9 cellular contexts compared by ENCODE assay signal in the genomic region with DNA sequence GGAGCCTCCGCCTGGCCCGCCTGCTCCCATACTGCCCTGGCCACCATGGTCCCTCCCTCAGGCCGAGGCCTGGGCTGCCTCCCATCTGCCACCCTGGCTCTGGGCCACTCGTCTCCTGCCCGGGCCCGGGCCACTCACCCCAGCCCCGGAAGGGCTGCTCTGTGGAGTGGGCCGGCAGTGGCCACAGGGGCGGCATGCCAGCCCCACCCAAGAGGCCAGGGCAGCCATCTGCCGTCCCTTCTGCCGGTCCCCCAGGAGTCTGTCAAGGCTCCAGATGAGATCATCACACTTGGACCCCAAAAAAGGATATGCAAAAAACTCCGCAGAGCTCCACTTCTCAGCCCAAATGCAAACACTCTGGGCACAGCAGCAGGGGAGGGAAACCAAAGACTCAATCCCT. TPM values are rescaled to one million over a fixed set of nuclear protein-coding genes. Genes with fewer than 3 reads are reported as not detected.
DNase-seq lines count a peak whose midpoint lies in the region; ATAC-seq lines count a peak whose summit lies in the region.
"Had no signal": no experiment of that assay in that cellular context is flagged by ENCODE, and none has a peak within 500 bp of the region (broad histone marks: within the 10 kb centered on the region; RNA-seq: fewer than 3 reads in every experiment).

No MANE protein-coding gene starts in this region.

- H3K9me3 ChIP-seq in NT2/D1 (ENCODE audit: insufficient read depth, low read length), result peaks cover 12% of the 10 kb centered on the region

- H3K27me3 ChIP-seq in NT2/D1 (ENCODE audit: insufficient read depth, insufficient read length), result no peaks in the 10 kb centered on the region

- no peak for ATAC-seq in HG03135 (IDR thresholded peaks at IDR 0.05; ENCODE audit: unreplicated experiment)

- H3K4me1 ChIP-seq in NT2/D1 (ENCODE audit: insufficient read depth, insufficient read length), result peaks cover 28% of the 10 kb centered on the region

- H3K36me3 ChIP-seq in NT2/D1 (ENCODE audit: insufficient read depth, insufficient read length, low read length), result peaks cover 28% of the 10 kb centered on the region

- DNase-seq in DMS 273 (lab: John Stamatoyannopoulos, UW; ENCODE audit: unreplicated experiment) (peak; percentile 92), NT2/D1 (ENCODE audit: low read depth, low spot score) (no peak), head of caudate nucleus (peak in 40 of 42 donors; percentile 50 to 92 (median 79)), putamen (ENCODE audit: low spot score) (peak; percentile 82), dermis blood vessel endothelial cell (no peak), T-helper 1 cell (no peak), kidney glomerular epithelial cell (lab: John Stamatoyannopoulos, UW) (no peak)
- DNase-seq: H9 had no signal

- peak overlapping the region; percentile 13 for H3K9ac ChIP-seq in NT2/D1 (ENCODE audit: insufficient read length, low read depth)

- intact Hi-C loops in head of caudate nucleus (cut with DNase I), result no loop called here

- H3K4me3 ChIP-seq in NT2/D1 (ENCODE audit: insufficient read length, low read depth), result no peak overlapping the region

RNA-seq across cellular contexts. Expression of gene TLDC2, which starts 23.8 kb away (rescaled TPM):
- total RNA-seq in dermis blood vessel endothelial cell, result under 0.01 and 0.14 TPM in 2 replicates

Comparison
In these comparisons a context has a peak if more than half of its experiments do, and no peak if none do; other contexts are left out.
1. DNase-seq: peak in DMS 273 (single experiment), head of caudate nucleus (40 of 42) and putamen (single experiment); none in NT2/D1 (single experiment), dermis blood vessel endothelial cell (single experiment), T-helper 1 cell (0 of 5) and kidney glomerular epithelial cell (single experiment).